In genomic region chr6:15966000-15966399, GRCh38 we compare ENCODE assay signal across 18 cellular contexts.
DNase-seq lines count a peak whose midpoint lies in the region; ATAC-seq and TF ChIP-seq lines count a peak whose summit lies in the region.
"Had no signal": no experiment of that assay in that cellular context is flagged by ENCODE, and none has a peak within 500 bp of the region (broad histone marks: within the 10 kb centered on the region; RNA-seq: fewer than 3 reads in every experiment).

No MANE protein-coding gene starts in this region.

- H3K4me1 ChIP-seq in right cardiac atrium (ENCODE audit: control insufficient read depth, insufficient read depth, low read length), result no peaks in the 10 kb centered on the region
- H3K4me1 ChIP-seq in Loucy (ENCODE audit: insufficient read depth, low read length, poor library complexity, severe bottlenecking), result peaks cover 41% of the 10 kb centered on the region
- H3K4me1 ChIP-seq in mesenchymal stem cell (ENCODE audit: control insufficient read depth, insufficient read depth, low read depth, low read length), result no peaks in the 10 kb centered on the region
- H3K4me1 ChIP-seq in vagina, result no peaks in the 10 kb centered on the region
- H3K4me1 ChIP-seq: A549 had no signal

- no peak overlapping the region for H2BK12ac ChIP-seq in mesenchymal stem cell (ENCODE audit: low read length in 2 of 2)

- H3K36me3 ChIP-seq in Loucy (ENCODE audit: insufficient read depth, low read length) (no peaks in the 10 kb centered on the region), mesenchymal stem cell (ENCODE audit: control insufficient read depth in 1 of 2, insufficient read depth in 2 of 2, low read depth in 1 of 2, low read length in 2 of 2) (no peaks in the 10 kb centered on the region), vagina (no peaks in the 10 kb centered on the region)

- H3K9me2 ChIP-seq in Loucy (replicated peaks; ENCODE audit: low read depth, low read length), result no peaks in the 10 kb centered on the region

- intact Hi-C loops in Right ventricle myocardium inferior (cut with DNase I) (no loop called here), right cardiac atrium (cut with DNase I) (no loop called here), vagina (cut with DNase I) (no loop called here)

- no peak overlapping the region for H3K9ac ChIP-seq in Loucy (ENCODE audit: low read depth, low read length, poor library complexity, severe bottlenecking)
- no peak overlapping the region for H3K9ac ChIP-seq in mesenchymal stem cell (ENCODE audit: low read length)

- peaks cover 10% of the 10 kb centered on the region for H3F3A ChIP-seq in Loucy (ENCODE audit: low read depth)

- DNase-seq in Right ventricle myocardium inferior (ENCODE audit: missing footprints) (peak; percentile 21), right cardiac atrium (no peak), mesenchymal stem cell (peak; percentile 35), vagina (ENCODE audit: extremely low spot score in 2 of 2) (peak; percentile 54 to 67)
- DNase-seq in activated CD4-positive, alpha-beta T cell treated with anti-CD3 and anti-CD28 coated beads for 48 hours, result no peak
- DNase-seq: 8988T; ACHN; C1 segment of cervical spinal cord; Caco-2; CD4-positive, alpha-beta memory T cell; DMS153; DND-41; H9 had no signal

- ATAC-seq in Right ventricle myocardium inferior (no peak), right cardiac atrium (no peak), GM18858 (IDR thresholded peaks at IDR 0.05; ENCODE audit: unreplicated experiment) (no peak)
- ATAC-seq: A549, GM23338, HCT116 had no signal

- no peak overlapping the region for H3K27ac ChIP-seq in right cardiac atrium (ENCODE audit: low read length)
- no peak overlapping the region for H3K27ac ChIP-seq in mesenchymal stem cell (ENCODE audit: low read length, poor library complexity, severe bottlenecking)
- H3K27ac ChIP-seq in vagina, result no peak overlapping the region
- H3K27ac ChIP-seq: A549 had no signal

- TF ChIP-seq POLR2A in vagina (IDR thresholded peaks at IDR 0.05), result no peak

- H2BK5ac ChIP-seq in mesenchymal stem cell (ENCODE audit: low read depth, low read length, poor library complexity, severe bottlenecking), result no peak overlapping the region

- no peaks in the 10 kb centered on the region for H3K27me3 ChIP-seq in right cardiac atrium (ENCODE audit: control insufficient read depth, insufficient read depth)
- no peaks in the 10 kb centered on the region for H3K27me3 ChIP-seq in Loucy (ENCODE audit: insufficient read depth, low read length, poor library complexity, severe bottlenecking)
- H3K27me3 ChIP-seq in mesenchymal stem cell (ENCODE audit: control insufficient read depth in 1 of 2, insufficient read depth in 1 of 2, low read length in 2 of 2), result no peaks in the 10 kb centered on the region
- no peaks in the 10 kb centered on the region for H3K27me3 ChIP-seq in vagina

- no peak overlapping the region for H3K4ac ChIP-seq in mesenchymal stem cell (ENCODE audit: low read depth in 1 of 2, low read length in 2 of 2)

- 58% methylated on average over 1 of the region's 2 CpGs for WGBS in right cardiac atrium
- 55% methylated on average over 1 of the region's 2 CpGs for WGBS in mesenchymal stem cell

- H3K79me1 ChIP-seq in mesenchymal stem cell (replicated peaks; ENCODE audit: low read length, poor library complexity, severe bottlenecking), result no peaks in the 10 kb centered on the region

- H2AFZ ChIP-seq in Loucy (ENCODE audit: low read length), result peak overlapping the region; percentile 73; the same call in 1 of the 2 replicates
- no peak overlapping the region for H2AFZ ChIP-seq in mesenchymal stem cell (ENCODE audit: low read depth, low read length)
- H2AFZ ChIP-seq: GM23338 had no signal

- H2AK5ac ChIP-seq in mesenchymal stem cell (ENCODE audit: low read length, severe bottlenecking), result no peak overlapping the region

- H3K4me3 ChIP-seq in right cardiac atrium (ENCODE audit: low read length) (no peak overlapping the region), Loucy (ENCODE audit: low read length, poor library complexity, severe bottlenecking) (no peak overlapping the region), mesenchymal stem cell (ENCODE audit: insufficient read depth in 1 of 2, low read depth in 1 of 2, low read length in 2 of 2) (no peak overlapping the region), vagina (no peak overlapping the region)
- H3K4me3 ChIP-seq: A549, GM23338 had no signal

- H4K8ac ChIP-seq in mesenchymal stem cell (ENCODE audit: low read length), result no peak overlapping the region

- no peaks in the 10 kb centered on the region for H3K79me2 ChIP-seq in Loucy (ENCODE audit: insufficient read depth, low read length)

- H4K20me1 ChIP-seq in Loucy (ENCODE audit: insufficient read depth, low read length, poor library complexity, severe bottlenecking), result no peaks in the 10 kb centered on the region

- H3K23ac ChIP-seq in mesenchymal stem cell (ENCODE audit: low read length in 2 of 2), result no peak overlapping the region

- H3K9me3 ChIP-seq in right cardiac atrium (ENCODE audit: control insufficient read depth, low read length), result no peaks in the 10 kb centered on the region
- no peaks in the 10 kb centered on the region for H3K9me3 ChIP-seq in Loucy (ENCODE audit: insufficient read depth, low read depth, low read length)
- no peaks in the 10 kb centered on the region for H3K9me3 ChIP-seq in mesenchymal stem cell (ENCODE audit: control insufficient read depth, low read length)
- H3K9me3 ChIP-seq in vagina, result no peaks in the 10 kb centered on the region
- H3K9me3 ChIP-seq: A549, Caco-2 had no signal

- no peak overlapping the region for H3K18ac ChIP-seq in mesenchymal stem cell (ENCODE audit: low read depth in 1 of 2, low read length in 2 of 2)

- H2BK15ac ChIP-seq in mesenchymal stem cell (ENCODE audit: low read depth, poor library complexity, severe bottlenecking), result no peak overlapping the region

- H4K91ac ChIP-seq in mesenchymal stem cell (ENCODE audit: low read length), result no peak overlapping the region

- H2BK120ac ChIP-seq in mesenchymal stem cell (ENCODE audit: low read depth, low read length), result no peak overlapping the region

- H3K14ac ChIP-seq in mesenchymal stem cell (ENCODE audit: low read length in 2 of 2), result no peak overlapping the region

- no peak for TF ChIP-seq CTCF in Loucy (conservative IDR thresholded peaks at IDR 0.05; ENCODE audit: low read length)
- no peak for TF ChIP-seq CTCF in vagina (IDR thresholded peaks at IDR 0.05)

- H3K4me2 ChIP-seq in Loucy (ENCODE audit: low read depth, low read length, poor library complexity, severe bottlenecking), result no peak overlapping the region
- H3K4me2 ChIP-seq in mesenchymal stem cell (ENCODE audit: low read length, poor library complexity, severe bottlenecking), result no peak overlapping the region
- H3K4me2 ChIP-seq: A549, GM23338 had no signal

Comparison
In these comparisons a context has a peak if more than half of its experiments do, and no peak if none do; other contexts are left out.
1. DNase-seq: peak in Right ventricle myocardium inferior (single experiment), mesenchymal stem cell (single experiment) and vagina (2 of 2); none in right cardiac atrium (0 of 3) and activated CD4-positive, alpha-beta T cell treated with anti-CD3 and anti-CD28 coated beads for 48 hours (single experiment).